In genomic region chrX:155026727-155027508, GRCh38 we compare ENCODE assay signal across 8 cellular contexts. TPM values are rescaled to one million over a fixed set of nuclear protein-coding genes. Genes with fewer than 3 reads are reported as not detected.
DNase-seq lines count a peak whose midpoint lies in the region; ATAC-seq, FAIRE-seq and TF ChIP-seq lines count a peak whose summit lies in the region.

Gene FUNDC2, plus strand, starts transcription at chrX:155026844. Its CDS starts 95 bp downstream, at chrX:155026939.

- no peaks in the 10 kb centered on the region for H3K36me3 Mint-ChIP-seq in activated T-cell treated with anti-CD3 and anti-CD28 coated beads, Interleukin-2, amount 50 U/mL, for 72 hours (ENCODE audit: insufficient read depth in 2 of 2)

- peak; percentile 88 to 89 for ATAC-seq in activated T-cell treated with anti-CD3 and anti-CD28 coated beads, Interleukin-2, amount 50 U/mL, for 72 hours (replicated peaks in 1 of 2)

- peak within 1 kb of the TSS; percentile 99 for H3K27ac Mint-ChIP-seq in activated T-cell treated with anti-CD3 and anti-CD28 coated beads, Interleukin-2, amount 50 U/mL, for 72 hours

- TF ChIP-seq CTCF in DOHH2 (IDR thresholded peaks at IDR 0.05; ENCODE audit: low read depth, low read length, poor library complexity, severe bottlenecking) = no peak
- no peak for TF ChIP-seq CTCF in esophagus muscularis mucosa (IDR thresholded peaks at IDR 0.05)

- H3K9ac ChIP-seq in GM23248 = peak within 1 kb of the TSS; percentile 100
- peak within 1 kb of the TSS; percentile 84 for H3K9ac ChIP-seq in Karpas-422 (ENCODE audit: low read length)

- DNase-seq in GM23248 (peak; percentile 93), Karpas-422 (peak; percentile 96), RCC 7860 (ENCODE audit: low spot score) (peak; percentile 86), esophagus muscularis mucosa (ENCODE audit: extremely low spot score) (peak; percentile 97), myocyte (ENCODE audit: low read depth) (peak; percentile 94)
- peak; percentile 92 to 94 for DNase-seq in activated T-cell treated with anti-CD3 and anti-CD28 coated beads, Interleukin-2, amount 50 U/mL, for 72 hours
- peak; percentile 84 to 91 for DNase-seq in stimulated activated CD8-positive, alpha-beta memory T cell treated with anti-CD3 and anti-CD28 coated beads, Interleukin-7, amount 100 ng/mL, for 48 hours (ENCODE audit: extremely low read depth in 1 of 2, low read depth in 1 of 2)

- 0 to 2% methylated on average over 15 to 18 of the region's 82 CpGs for WGBS in GM23248 (ENCODE audit: low coverage in 1 of 2, low lambda C conversion rate in 2 of 2, missing lambda C conversion rate in 2 of 2), 2 experiments
- 42% methylated on average over 69 of the region's 82 CpGs for WGBS in esophagus muscularis mucosa

- H3K4me3 ChIP-seq in DOHH2 (ENCODE audit: low read length) (peak within 1 kb of the TSS; percentile 97), GM23248 (peak within 1 kb of the TSS; percentile 92), Karpas-422 (ENCODE audit: low read length) (peak within 1 kb of the TSS; percentile 78), esophagus muscularis mucosa (peak within 1 kb of the TSS; percentile 63 to 73 (median 66))

- H3F3A ChIP-seq in DOHH2 (ENCODE audit: control insufficient read depth, insufficient read depth) = 0 out of 2 replicates have a peak, but pooled peaks cover 8% of the 10 kb centered on the region
- H3F3A ChIP-seq in GM23248 (ENCODE audit: insufficient read depth) = peaks cover 18% of the 10 kb centered on the region; the same call in 1 of the 2 replicates

- peak within 1 kb of the TSS; percentile 90 for H3K4me2 ChIP-seq in DOHH2 (ENCODE audit: low read length)
- H3K4me2 ChIP-seq in GM23248 (ENCODE audit: unreplicated experiment) = peak within 1 kb of the TSS; percentile 90
- H3K4me2 ChIP-seq in Karpas-422 (ENCODE audit: low read depth, low read length, poor library complexity, severe bottlenecking) = peak within 1 kb of the TSS; percentile 80

- H3K9me3 Mint-ChIP-seq in activated T-cell treated with anti-CD3 and anti-CD28 coated beads, Interleukin-2, amount 50 U/mL, for 72 hours = no peaks in the 10 kb centered on the region

- TF ChIP-seq EP300 in esophagus muscularis mucosa (IDR thresholded peaks at IDR 0.05) = no peak

- H3K79me2 ChIP-seq in DOHH2 (ENCODE audit: control insufficient read depth, low read length) = peaks cover 41% of the 10 kb centered on the region
- peaks cover 37% of the 10 kb centered on the region for H3K79me2 ChIP-seq in GM23248 (ENCODE audit: insufficient read depth)
- H3K79me2 ChIP-seq in Karpas-422 (ENCODE audit: low read length) = peaks cover 40% of the 10 kb centered on the region

- H4K20me1 ChIP-seq in DOHH2 (ENCODE audit: control insufficient read depth, insufficient read depth, low read depth, low read length) (no peaks in the 10 kb centered on the region), GM23248 (ENCODE audit: insufficient read depth) (no peaks in the 10 kb centered on the region), Karpas-422 (ENCODE audit: insufficient read depth, low read depth, low read length) (no peaks in the 10 kb centered on the region)

- intact Hi-C loops in esophagus muscularis mucosa (cut with DNase I) = no loop called here

- H3K9me2 ChIP-seq in DOHH2 (replicated peaks; ENCODE audit: control insufficient read depth, low read length) (no peaks in the 10 kb centered on the region), GM23248 (ENCODE audit: insufficient read depth) (no peaks in the 10 kb centered on the region), Karpas-422 (replicated peaks; ENCODE audit: insufficient read depth, low read length) (no peaks in the 10 kb centered on the region)

- no peaks in the 10 kb centered on the region for H3K27me3 ChIP-seq in DOHH2 (ENCODE audit: control insufficient read depth, low read length)
- H3K27me3 ChIP-seq in GM23248 (replicated peaks; ENCODE audit: insufficient read depth) = no peaks in the 10 kb centered on the region
- H3K27me3 ChIP-seq in Karpas-422 (ENCODE audit: low read length) = no peaks in the 10 kb centered on the region
- no peaks in the 10 kb centered on the region for H3K27me3 ChIP-seq in esophagus muscularis mucosa

- H3K4me3 Mint-ChIP-seq in activated T-cell treated with anti-CD3 and anti-CD28 coated beads, Interleukin-2, amount 50 U/mL, for 72 hours = peak within 1 kb of the TSS; percentile 81 to 96

- peak within 1 kb of the TSS; percentile 90 for H3K27ac ChIP-seq in DOHH2 (ENCODE audit: low read depth, low read length)
- peak within 1 kb of the TSS; percentile 100 for H3K27ac ChIP-seq in GM23248
- peak within 1 kb of the TSS; percentile 91 for H3K27ac ChIP-seq in Karpas-422 (ENCODE audit: low read length)
- peak within 1 kb of the TSS; percentile 93 to 96 (median 94) for H3K27ac ChIP-seq in esophagus muscularis mucosa (replicated peaks in 1 of 4)

- peaks cover 29% of the 10 kb centered on the region for H3K4me1 Mint-ChIP-seq in activated T-cell treated with anti-CD3 and anti-CD28 coated beads, Interleukin-2, amount 50 U/mL, for 72 hours (ENCODE audit: low read depth)

- TF ChIP-seq POLR2A in esophagus muscularis mucosa (IDR thresholded peaks at IDR 0.05; ENCODE audit: low read depth) = peak; percentile 19

- peaks cover 19% of the 10 kb centered on the region for H3K4me1 ChIP-seq in DOHH2 (ENCODE audit: control insufficient read depth, low read length)
- H3K4me1 ChIP-seq in GM23248 (ENCODE audit: insufficient read depth) = peaks cover 16% of the 10 kb centered on the region
- peaks cover 28% of the 10 kb centered on the region for H3K4me1 ChIP-seq in Karpas-422 (ENCODE audit: low read length)
- peaks cover 6 to 30% (median 12%) of the 10 kb centered on the region in 4 donors for H3K4me1 ChIP-seq in esophagus muscularis mucosa

- no peaks in the 10 kb centered on the region for H3K9me3 ChIP-seq in DOHH2 (ENCODE audit: control insufficient read depth, insufficient read depth, low read length)
- H3K9me3 ChIP-seq in GM23248 (ENCODE audit: low read depth) = no peaks in the 10 kb centered on the region
- H3K9me3 ChIP-seq in Karpas-422 (ENCODE audit: low read length) = no peaks in the 10 kb centered on the region
- no peaks in the 10 kb centered on the region for H3K9me3 ChIP-seq in esophagus muscularis mucosa

- H2AFZ ChIP-seq in GM23248 (peak within 1 kb of the TSS; percentile 83), Karpas-422 (ENCODE audit: low read length) (0 out of 2 replicates have a peak within 1 kb of the TSS, but pooled peaks have one; percentile 50)

- H3K36me3 ChIP-seq in DOHH2 (ENCODE audit: control insufficient read depth, low read length) (no peaks in the 10 kb centered on the region), GM23248 (ENCODE audit: low read depth) (no peaks in the 10 kb centered on the region), Karpas-422 (ENCODE audit: insufficient read depth, low read length) (no peaks in the 10 kb centered on the region), esophagus muscularis mucosa (no peaks in the 10 kb centered on the region)

- peak; percentile 80 for FAIRE-seq in RCC 7860 (lab: Jason Lieb, UNC)

- in situ Hi-C loops in GM23248 (cut with MboI) = no loop called here

- no peaks in the 10 kb centered on the region for H3K27me3 Mint-ChIP-seq in activated T-cell treated with anti-CD3 and anti-CD28 coated beads, Interleukin-2, amount 50 U/mL, for 72 hours (ENCODE audit: low read depth)

RNA-seq across cellular contexts. Expression of gene FUNDC2, which starts in this region (rescaled TPM):
- total RNA-seq in GM23248 (2014; rRNA removed; shearing (Covaris generic)) = 35.2 and 41.0 TPM in 2 replicates
- polyA plus RNA-seq in GM23248 (2016; fragmentation: Nextera tagmentation; extraction: Ambion mirVana) = 84.9 and 86.9 TPM in 2 replicates
- 38.9 and 55.2 TPM in 2 replicates for total RNA-seq in Karpas-422 (2014; rRNA removed; shearing (Covaris generic); ENCODE audit: low replicate concordance)
- total RNA-seq in activated T-cell treated with anti-CD3 and anti-CD28 coated beads, Interleukin-2, amount 50 U/mL, for 72 hours = 10 to 100 TPM; 34.6 to 42.8 TPM
- 10 to 100 TPM; 73.8 to 98.2 (median 95.9) TPM for total RNA-seq in esophagus muscularis mucosa
- total RNA-seq in myocyte = 73.3 and 86.8 TPM in 2 replicates
- 90.2 TPM for polyA plus RNA-seq in myocyte (2012)

Comparison
In these comparisons a context has a peak if more than half of its experiments do, and no peak if none do; other contexts are left out.
1. Peak in every context shown above with its lines: DNase-seq, ATAC-seq, H3K4me3 ChIP-seq and H3K27ac ChIP-seq.